Comparison of ENCODE assay signal across 7 cellular contexts in genomic region chr2:97713296-97714083, GRCh38. TPM values are rescaled to one million over a fixed set of nuclear protein-coding genes. Genes with fewer than 3 reads are reported as not detected.
DNase-seq lines count a peak whose midpoint lies in the region; ATAC-seq and TF ChIP-seq lines count a peak whose summit lies in the region.

ZAP70 (plus strand) TSS chr2:97713576; CDS start chr2:97724037, 10,461 bp downstream.

- DNase-seq in T-helper 2 cell (peak in 4 of 5 experiments; percentile 24 to 89 (median 61)), activated gamma-delta T cell treated with Interleukin-2 at 50 U/mL for 16 hours (peak; percentile 65), type B pancreatic cell (ENCODE audit: extremely low spot score, unreplicated experiment) (no peak), amniotic stem cell (lab: John Stamatoyannopoulos, UW) (no peak), ACHN (no peak)
- DNase-seq in natural killer cell treated with Interleukin-12 subunit alpha and Interleukin-12 subunit beta and Interleukin-15 and Interleukin-18, amount 100 ng/mL, for 72 hours (ENCODE audit: low spot score), result peak; percentile 81

- peak within 1 kb of the TSS; percentile 87 for H3K4me3 Mint-ChIP-seq in natural killer cell treated with Interleukin-12 subunit alpha and Interleukin-12 subunit beta and Interleukin-15 and Interleukin-18, amount 100 ng/mL, for 72 hours
- H3K4me3 Mint-ChIP-seq in type B pancreatic cell, result peak within 1 kb of the TSS; percentile 52

- H3K4me1 Mint-ChIP-seq in natural killer cell treated with Interleukin-12 subunit alpha and Interleukin-12 subunit beta and Interleukin-15 and Interleukin-18, amount 100 ng/mL, for 72 hours (ENCODE audit: low read depth in 2 of 2), result peaks cover 63 to 69% of the 10 kb centered on the region in 2 donors
- H3K4me1 Mint-ChIP-seq in type B pancreatic cell (ENCODE audit: unreplicated experiment), result peaks cover 42% of the 10 kb centered on the region

- H3K36me3 Mint-ChIP-seq in natural killer cell treated with Interleukin-12 subunit alpha and Interleukin-12 subunit beta and Interleukin-15 and Interleukin-18, amount 100 ng/mL, for 72 hours, result no peaks in the 10 kb centered on the region
- no peaks in the 10 kb centered on the region for H3K36me3 Mint-ChIP-seq in type B pancreatic cell

- peak within 1 kb of the TSS; percentile 98 to 99 for H3K27ac Mint-ChIP-seq in natural killer cell treated with Interleukin-12 subunit alpha and Interleukin-12 subunit beta and Interleukin-15 and Interleukin-18, amount 100 ng/mL, for 72 hours
- H3K27ac Mint-ChIP-seq in type B pancreatic cell, result no peak within 1 kb of the TSS

- no peaks in the 10 kb centered on the region for H3K9me3 Mint-ChIP-seq in natural killer cell treated with Interleukin-12 subunit alpha and Interleukin-12 subunit beta and Interleukin-15 and Interleukin-18, amount 100 ng/mL, for 72 hours
- peaks cover 4% of the 10 kb centered on the region for H3K9me3 Mint-ChIP-seq in type B pancreatic cell

- TF ChIP-seq CTCF in type B pancreatic cell (conservative IDR thresholded peaks at IDR 0.05), result no peak

- H3K27me3 Mint-ChIP-seq in natural killer cell treated with Interleukin-12 subunit alpha and Interleukin-12 subunit beta and Interleukin-15 and Interleukin-18, amount 100 ng/mL, for 72 hours, result no peaks in the 10 kb centered on the region
- peaks cover 8% of the 10 kb centered on the region for H3K27me3 Mint-ChIP-seq in type B pancreatic cell

- peak; percentile 73 to 74 for ATAC-seq in natural killer cell treated with Interleukin-12 subunit alpha and Interleukin-12 subunit beta and Interleukin-15 and Interleukin-18, amount 100 ng/mL, for 72 hours
- no peak for ATAC-seq in HG02763 (IDR thresholded peaks at IDR 0.05; ENCODE audit: unreplicated experiment)

- in situ Hi-C loops in ACHN (cut with HindIII; ENCODE audit: low pct_ligation_motif_present, low pct_unique_long_range_greater_than_20kb, low sequenced_read_pairs), result no loop called here

RNA-seq across cellular contexts. Expression of gene ZAP70, which starts in this region (rescaled TPM):
- total RNA-seq in natural killer cell treated with Interleukin-12 subunit alpha and Interleukin-12 subunit beta and Interleukin-15 and Interleukin-18, amount 100 ng/mL, for 72 hours, result 100 to 1,000 TPM in 1 of 2 donors, 10 to 100 TPM in 1; 97.4 to 191 TPM
- 1.2 and 2.5 TPM in 2 replicates for total RNA-seq in type B pancreatic cell (ENCODE audit: low replicate concordance)

Comparison
In these comparisons a context has a peak if more than half of its experiments do, and no peak if none do; other contexts are left out.
1. RNA of gene ZAP70 (total RNA-seq): 97.4 to 191 TPM in natural killer cell treated with Interleukin-12 subunit alpha and Interleukin-12 subunit beta and Interleukin-15 and Interleukin-18, amount 100 ng/mL, for 72 hours; 1.2 to 2.5 TPM in type B pancreatic cell; every median in the first group is over 10 times any median in the second.
2. DNase-seq: peak in T-helper 2 cell (4 of 5), activated gamma-delta T cell treated with Interleukin-2 at 50 U/mL for 16 hours (single experiment) and natural killer cell treated with Interleukin-12 subunit alpha and Interleukin-12 subunit beta and Interleukin-15 and Interleukin-18, amount 100 ng/mL, for 72 hours (single experiment); none in type B pancreatic cell (single experiment), amniotic stem cell (single experiment) and ACHN (single experiment).